Comparison of ENCODE assay signal across 14 cellular contexts in genomic region chr5:124948062-124948753, GRCh38.
DNase-seq lines count a peak whose midpoint lies in the region; ATAC-seq lines count a peak whose summit lies in the region.
"Had no signal": no experiment of that assay in that cellular context is flagged by ENCODE, and none has a peak within 500 bp of the region (broad histone marks: within the 10 kb centered on the region; RNA-seq: fewer than 3 reads in every experiment).

No MANE protein-coding gene starts in this region.

- H2BK120ac ChIP-seq in neuronal stem cell (ENCODE audit: low read depth, low read length), result no peak overlapping the region

- H3K4me1 ChIP-seq in neuronal stem cell (ENCODE audit: control insufficient read depth in 2 of 2, insufficient read depth in 1 of 2, low read depth in 1 of 2, low read length in 2 of 2), result peaks cover 0 to 3% of the 10 kb centered on the region in 2 donors

- H3K4ac ChIP-seq in neuronal stem cell (ENCODE audit: low read length), result no peak overlapping the region

- no peak overlapping the region for H2BK12ac ChIP-seq in neuronal stem cell (ENCODE audit: low read length)

- H3K27ac ChIP-seq in neuronal stem cell (replicated peaks; ENCODE audit: low read length), result no peak overlapping the region

- H3K18ac ChIP-seq in neuronal stem cell (ENCODE audit: low read length), result no peak overlapping the region

- H3K9me3 ChIP-seq in neuronal stem cell (replicated peaks in 1 of 2; ENCODE audit: control insufficient read depth in 2 of 2, insufficient read depth in 1 of 2, low read depth in 1 of 2, low read length in 2 of 2), result no peaks in the 10 kb centered on the region

- H4K91ac ChIP-seq in neuronal stem cell (ENCODE audit: low read depth, low read length, poor library complexity), result no peak overlapping the region

- no peak overlapping the region for H3K4me3 ChIP-seq in neuronal stem cell (ENCODE audit: low read length in 2 of 2)

- whole genome bisulfite sequencing in neuronal stem cell (ENCODE audit: extremely low coverage in 2 of 2, insufficient read length in 2 of 2, insufficient replicate concordance in 1 of 2), 2 donors, result no CpG with 5 or more reads among the region's 9 CpGs

- H3K4me2 ChIP-seq in neuronal stem cell (ENCODE audit: insufficient read depth, low read length, poor library complexity, severe bottlenecking), result no peak overlapping the region

- H4K8ac ChIP-seq in neuronal stem cell (ENCODE audit: low read depth, low read length), result no peak overlapping the region

- H2BK5ac ChIP-seq in neuronal stem cell (ENCODE audit: low read length), result no peak overlapping the region

- H3K79me1 ChIP-seq in neuronal stem cell (ENCODE audit: low read depth, low read length), result no peaks in the 10 kb centered on the region

- peak overlapping the region; percentile 68 for H2AFZ ChIP-seq in neuronal stem cell (ENCODE audit: low read length)

- no peak overlapping the region for H3K23ac ChIP-seq in neuronal stem cell (ENCODE audit: low read depth, low read length, poor library complexity)

- H2AK5ac ChIP-seq in neuronal stem cell (ENCODE audit: low read depth, low read length), result no peak overlapping the region

- ATAC-seq in GM18858 (IDR thresholded peaks at IDR 0.05; ENCODE audit: unreplicated experiment), result no peak
- ATAC-seq in GM21619 (IDR thresholded peaks at IDR 0.05; ENCODE audit: unreplicated experiment), result no peak

- H3K14ac ChIP-seq in neuronal stem cell (ENCODE audit: low read length), result no peak overlapping the region

- no peaks in the 10 kb centered on the region for H3K36me3 ChIP-seq in neuronal stem cell (replicated peaks in 1 of 2; ENCODE audit: control insufficient read depth in 2 of 2, insufficient read depth in 2 of 2, low read length in 2 of 2)

- H2BK15ac ChIP-seq in neuronal stem cell (ENCODE audit: low read length), result no peak overlapping the region

- H3K9ac ChIP-seq in neuronal stem cell (ENCODE audit: low read depth, low read length, poor library complexity), result no peak overlapping the region

- DNase-seq in NCI-H1417 (lab: John Stamatoyannopoulos, UW) (peak; percentile 27 to 74 (median 31)), NCI-H1417 treated with DMSO at 0.1 percent for 48 hours (lab: John Stamatoyannopoulos, UW) (no peak), NCI-H146 (lab: John Stamatoyannopoulos, UW) (peak; percentile 82), dermis blood vessel endothelial cell (peak; percentile 89), neuronal stem cell (ENCODE audit: low spot score) (no peak), midbrain (lab: John Stamatoyannopoulos, UW) (no peak)
- DNase-seq: activated T-cell treated with anti-CD3 and anti-CD28 coated beads, Interleukin-2, amount 50 U/mL, for 1 hour; EL; kidney; NCI-H2171; SHP77 treated with DMSO at 0.1 percent for 48 hours; stimulated activated CD4-positive, alpha-beta T cell treated with anti-CD3 and anti-CD28 coated beads, Interleukin-2, amount 100 ng/mL, for 48 hours had no signal

- no peaks in the 10 kb centered on the region for H3K27me3 ChIP-seq in neuronal stem cell (ENCODE audit: control insufficient read depth in 3 of 3, insufficient read depth in 3 of 3, low read depth in 1 of 3, low read length in 3 of 3)

Comparison
In these comparisons a context has a peak if more than half of its experiments do, and no peak if none do; other contexts are left out.
1. DNase-seq: peak in NCI-H1417 (3 of 3), NCI-H146 (single experiment) and dermis blood vessel endothelial cell (single experiment); none in NCI-H1417 treated with DMSO at 0.1 percent for 48 hours (single experiment), neuronal stem cell (single experiment) and midbrain (single experiment).